Comparison of ENCODE assay signal across 17 cellular contexts in the genomic region with DNA sequence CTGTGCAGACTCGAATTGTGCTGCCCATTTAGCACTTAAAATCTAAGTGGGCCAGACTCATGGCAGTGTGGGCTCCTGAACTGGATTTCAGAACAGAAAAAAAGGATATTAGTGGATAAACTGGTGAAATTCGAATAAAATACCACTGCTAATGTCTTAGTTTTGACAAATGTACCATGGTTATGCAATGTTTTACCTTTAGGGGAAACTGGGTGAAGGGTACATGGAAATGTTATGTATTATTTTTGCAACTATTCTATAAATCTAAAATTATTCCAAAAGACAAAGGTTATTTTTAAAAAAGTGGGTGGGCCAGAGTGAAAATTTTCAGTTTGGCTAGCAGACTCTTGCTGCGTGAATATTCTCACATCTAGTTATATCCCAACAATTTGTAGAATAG.
"Had no signal": no experiment of that assay in that cellular context is flagged by ENCODE, and none has a peak within 500 bp of the region (broad histone marks: within the 10 kb centered on the region; RNA-seq: fewer than 3 reads in every experiment).

No MANE protein-coding gene starts in this region.

- H3K9ac ChIP-seq: SK-N-SH had no signal

- H3K4me2 ChIP-seq: SK-N-SH had no signal

- DNase-seq: Karpas-422, KBM-7, NCI-H1048, NCI-H1105, NCI-H1436 treated with DMSO at 0.1 percent for 48 hours, NCI-H1694, NCI-H187 treated with DMSO at 0.1 percent for 48 hours, NCI-H2029 treated with DMSO at 0.1 percent for 48 hours, NCI-H2171 treated with DMSO at 0.1 percent for 48 hours, NCI-H345, NCI-H446 treated with DMSO at 0.1 percent for 48 hours, NCI-H510A treated with DMSO at 0.1 percent for 48 hours, NCI-H82, SHP77, SK-N-SH, SW 1271 had no signal

- H3K9me3 ChIP-seq: SK-N-SH had no signal

- FAIRE-seq: RCC 7860 had no signal
